Comparison of ENCODE assay signal across 1 cellular context in the genomic region with DNA sequence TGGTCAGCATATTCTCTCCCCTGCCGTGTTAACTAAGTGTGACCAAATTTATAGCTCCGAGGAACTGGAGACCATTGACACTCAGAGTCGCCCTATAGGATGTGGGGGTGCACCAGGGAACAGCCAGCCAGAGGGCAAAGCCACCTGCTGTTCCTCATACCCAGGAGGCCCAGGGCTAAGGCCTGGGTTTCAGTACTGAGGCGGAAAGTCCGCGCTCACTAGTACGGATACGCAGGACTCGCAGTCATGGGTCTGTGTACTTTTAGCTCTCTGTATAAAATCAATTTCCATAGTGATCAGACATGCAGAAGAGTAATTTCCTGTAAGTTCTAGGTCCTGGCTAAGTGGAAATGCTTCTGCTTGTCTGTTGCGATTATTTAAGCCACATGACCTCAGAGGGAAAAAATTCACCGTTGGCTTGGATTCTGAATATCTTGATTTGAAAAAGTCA.
TF ChIP-seq lines count a peak whose summit lies in the region.

No MANE protein-coding gene starts in this region.

TF ChIP-seq in SK-N-SH, 30 proteins besides CTCF, POLR2A, EP300 and RAD21 (continued from another document):
- TF ChIP-seq REST (IDR thresholded peaks at IDR 0.05; ENCODE audit: low read depth, low read length): no peak
- TF ChIP-seq SMC3 (IDR thresholded peaks at IDR 0.05; ENCODE audit: low read depth, low read length): no peak
- no peak for TF ChIP-seq EZH2phosphoT487 (IDR thresholded peaks at IDR 0.05; ENCODE audit: borderline replicate concordance, low read depth)
